In genomic region chr18:60163622-60164021, GRCh38 we compare ENCODE assay signal across 18 cellular contexts.
DNase-seq lines count a peak whose midpoint lies in the region; ATAC-seq and TF ChIP-seq lines count a peak whose summit lies in the region.
"Had no signal": no experiment of that assay in that cellular context is flagged by ENCODE, and none has a peak within 500 bp of the region (broad histone marks: within the 10 kb centered on the region; RNA-seq: fewer than 3 reads in every experiment).

No MANE protein-coding gene starts in this region.

- H3K27ac Mint-ChIP-seq in stimulated activated naive CD8-positive, alpha-beta T cell treated with anti-CD3 and anti-CD28 coated beads, Interleukin-15, amount 100 ng/mL, for 72 hours = no peak overlapping the region
- H3K27ac Mint-ChIP-seq: activated CD4-positive, alpha-beta memory T cell treated with anti-CD3 and anti-CD28 coated beads, Interleukin-2, amount 10 ng/mL, durations not matched to agents 7 days and 5 days; immature natural killer cell had no signal

- ATAC-seq in GM18858 (IDR thresholded peaks at IDR 0.05; ENCODE audit: unreplicated experiment) = peak; percentile 66
- peak; percentile 76 for ATAC-seq in GM21390 (IDR thresholded peaks at IDR 0.05; ENCODE audit: unreplicated experiment)
- peak; percentile 93 for ATAC-seq in HG02943 (IDR thresholded peaks at IDR 0.05; ENCODE audit: low read depth, unreplicated experiment)
- peak; percentile 96 for ATAC-seq in HG03457 (IDR thresholded peaks at IDR 0.05; ENCODE audit: unreplicated experiment)
- no peak for ATAC-seq in stimulated activated naive CD8-positive, alpha-beta T cell treated with anti-CD3 and anti-CD28 coated beads, Interleukin-15, amount 100 ng/mL, for 72 hours
- no peak for ATAC-seq in omental fat pad (ENCODE audit: low FRiP score)
- ATAC-seq: lower lobe of right lung had no signal

- no peaks in the 10 kb centered on the region for H3K4me1 Mint-ChIP-seq in stimulated activated naive CD8-positive, alpha-beta T cell treated with anti-CD3 and anti-CD28 coated beads, Interleukin-15, amount 100 ng/mL, for 72 hours
- H3K4me1 Mint-ChIP-seq: activated CD4-positive, alpha-beta memory T cell treated with anti-CD3 and anti-CD28 coated beads, Interleukin-2, amount 10 ng/mL, durations not matched to agents 7 days and 5 days; immature natural killer cell had no signal

- no peak overlapping the region for H3K4me3 Mint-ChIP-seq in stimulated activated naive CD8-positive, alpha-beta T cell treated with anti-CD3 and anti-CD28 coated beads, Interleukin-15, amount 100 ng/mL, for 72 hours
- H3K4me3 Mint-ChIP-seq: activated CD4-positive, alpha-beta memory T cell treated with anti-CD3 and anti-CD28 coated beads, Interleukin-2, amount 10 ng/mL, durations not matched to agents 7 days and 5 days; immature natural killer cell had no signal

- no peak for DNase-seq in NCI-H1092 (lab: John Stamatoyannopoulos, UW)
- DNase-seq in foreskin melanocyte = no peak
- DNase-seq in stimulated activated naive CD8-positive, alpha-beta T cell treated with anti-CD3 and anti-CD28 coated beads, Interleukin-15, amount 100 ng/mL, for 72 hours = no peak
- DNase-seq in omental fat pad (ENCODE audit: low spot score) = no peak
- DNase-seq: activated CD4-positive, alpha-beta memory T cell treated with anti-CD3 and anti-CD28 coated beads, Interleukin-2, amount 10 ng/mL, durations not matched to agents 7 days and 5 days; Caco-2; immature natural killer cell; KG1; lower lobe of right lung; NCI-H1048; NCI-H2171; stimulated activated CD4-positive, alpha-beta T cell treated with anti-CD3 and anti-CD28 coated beads, Interleukin-4, amount 100 ng/mL, for 24 hours; stimulated activated CD8-positive, alpha-beta memory T cell treated with anti-CD3 and anti-CD28 coated beads, Interleukin-4, amount 100 ng/mL, for 48 hours; SW 1271 had no signal

- peaks cover 4 to 7% of the 10 kb centered on the region in 2 donors for H3K9me3 Mint-ChIP-seq in stimulated activated naive CD8-positive, alpha-beta T cell treated with anti-CD3 and anti-CD28 coated beads, Interleukin-15, amount 100 ng/mL, for 72 hours
- H3K9me3 Mint-ChIP-seq: activated CD4-positive, alpha-beta memory T cell treated with anti-CD3 and anti-CD28 coated beads, Interleukin-2, amount 10 ng/mL, durations not matched to agents 7 days and 5 days had no signal

- TF ChIP-seq CTCF in omental fat pad (IDR thresholded peaks at IDR 0.05) = no peak

- no peaks in the 10 kb centered on the region for H3K27me3 Mint-ChIP-seq in stimulated activated naive CD8-positive, alpha-beta T cell treated with anti-CD3 and anti-CD28 coated beads, Interleukin-15, amount 100 ng/mL, for 72 hours
- H3K27me3 Mint-ChIP-seq: activated CD4-positive, alpha-beta memory T cell treated with anti-CD3 and anti-CD28 coated beads, Interleukin-2, amount 10 ng/mL, durations not matched to agents 7 days and 5 days had no signal

Comparison
In these comparisons a context has a peak if more than half of its experiments do, and no peak if none do; other contexts are left out.
1. ATAC-seq: peak in GM18858 (single experiment), GM21390 (single experiment), HG02943 (single experiment) and HG03457 (single experiment); none in stimulated activated naive CD8-positive, alpha-beta T cell treated with anti-CD3 and anti-CD28 coated beads, Interleukin-15, amount 100 ng/mL, for 72 hours (single experiment) and omental fat pad (single experiment).